23 cellular contexts compared by ENCODE assay signal in the genomic region with DNA sequence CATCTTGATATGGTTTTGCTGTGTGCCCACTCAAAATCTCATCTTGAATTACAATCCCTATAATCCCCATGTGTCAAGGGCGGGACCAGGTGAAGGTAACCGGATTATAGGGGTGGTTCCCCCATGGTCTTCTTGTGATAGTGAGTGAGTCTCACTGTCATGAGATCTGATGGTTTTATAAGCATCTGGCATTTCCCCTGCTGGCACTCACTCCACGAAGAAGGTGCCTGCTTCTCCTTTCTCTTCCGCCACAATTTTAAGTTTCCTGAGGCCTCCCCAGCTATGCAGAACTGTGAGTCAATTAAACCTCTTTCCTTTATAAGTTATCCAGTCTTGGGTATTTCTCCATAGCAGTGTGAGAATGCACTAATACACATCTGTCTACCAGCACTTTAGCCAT.
"Had no signal": no experiment of that assay in that cellular context is flagged by ENCODE, and none has a peak within 500 bp of the region (broad histone marks: within the 10 kb centered on the region; RNA-seq: fewer than 3 reads in every experiment).

No MANE protein-coding gene starts in this region.

- H3K4me1 Mint-ChIP-seq: activated B cell treated with CpG ODN at 0.5 μM for 24 hours had no signal

- H3K36me3 Mint-ChIP-seq: activated naive CD8-positive, alpha-beta T cell; mesothelial cell of epicardium; naive B cell had no signal

- DNase-seq: activated B cell treated with CpG ODN at 0.5 μM for 24 hours; activated CD4-positive, alpha-beta T cell treated with anti-CD3 and anti-CD28 coated beads, Interleukin-2, amount 50 U/mL, for 1 hour; activated CD8-positive, alpha-beta T cell treated with anti-CD3 and anti-CD28 coated beads for 36 hours; activated T-cell treated with anti-CD3 and anti-CD28 coated beads, Interleukin-2, amount 50 U/mL, for 48 hours; anterior cingulate cortex; colonic mucosa; effector CD8-positive, alpha-beta T cell; esophagus squamous epithelium; foreskin melanocyte; left lung; naive B cell; occipital lobe; right cardiac atrium; stimulated activated CD4-positive, alpha-beta T cell treated with anti-CD3 and anti-CD28 coated beads, Interleukin-15, amount 100 ng/mL, for 24 hours; stimulated activated CD4-positive, alpha-beta T cell treated with anti-CD3 and anti-CD28 coated beads, Interleukin-2, amount 100 ng/mL, for 24 hours; stimulated activated naive CD8-positive, alpha-beta T cell treated with anti-CD3 and anti-CD28 coated beads, Interleukin-15, Interleukin-2, amounts not matched to agents 100 U/mL and 50 U/mL, for 24 hours; T-helper 17 cell; T1000; testis; transverse colon had no signal

- H3K4me3 Mint-ChIP-seq: activated B cell treated with CpG ODN at 0.5 μM for 24 hours; activated CD8-positive, alpha-beta T cell treated with anti-CD3 and anti-CD28 coated beads for 36 hours; activated naive CD8-positive, alpha-beta T cell; mesothelial cell of epicardium; naive B cell; T-helper 17 cell had no signal

- H3K9me3 Mint-ChIP-seq: activated B cell treated with CpG ODN at 0.5 μM for 24 hours; activated CD8-positive, alpha-beta T cell treated with anti-CD3 and anti-CD28 coated beads for 36 hours; activated T-helper 2 cell treated with anti-CD3 and anti-CD28 coated beads, Interferon-gamma antibody, Interleukin-2, Interleukin-4, amounts not matched to agents 10 μg/mL and 5 μg/mL and 100 μg/mL, durations not matched to agents 14 hours and 24 hours and 36 hours had no signal

- H3K27me3 Mint-ChIP-seq: activated CD8-positive, alpha-beta T cell treated with anti-CD3 and anti-CD28 coated beads for 36 hours; activated naive CD8-positive, alpha-beta T cell had no signal

- H3K27ac Mint-ChIP-seq: activated B cell treated with CpG ODN at 0.5 μM for 24 hours; activated CD8-positive, alpha-beta T cell treated with anti-CD3 and anti-CD28 coated beads for 36 hours; activated naive CD8-positive, alpha-beta T cell; activated T-helper 2 cell treated with anti-CD3 and anti-CD28 coated beads, Interferon-gamma antibody, Interleukin-2, Interleukin-4, amounts not matched to agents 10 μg/mL and 5 μg/mL and 100 μg/mL, durations not matched to agents 14 hours and 24 hours and 36 hours; mesothelial cell of epicardium; naive B cell; T-helper 17 cell had no signal

- ATAC-seq: activated CD8-positive, alpha-beta T cell treated with anti-CD3 and anti-CD28 coated beads for 36 hours; left lung; right cardiac atrium; stimulated activated naive CD8-positive, alpha-beta T cell treated with anti-CD3 and anti-CD28 coated beads, Interleukin-15, Interleukin-2, amounts not matched to agents 100 U/mL and 50 U/mL, for 24 hours; T-helper 17 cell had no signal
